ENCODE assay signal across 8 cellular contexts in the genomic region with DNA sequence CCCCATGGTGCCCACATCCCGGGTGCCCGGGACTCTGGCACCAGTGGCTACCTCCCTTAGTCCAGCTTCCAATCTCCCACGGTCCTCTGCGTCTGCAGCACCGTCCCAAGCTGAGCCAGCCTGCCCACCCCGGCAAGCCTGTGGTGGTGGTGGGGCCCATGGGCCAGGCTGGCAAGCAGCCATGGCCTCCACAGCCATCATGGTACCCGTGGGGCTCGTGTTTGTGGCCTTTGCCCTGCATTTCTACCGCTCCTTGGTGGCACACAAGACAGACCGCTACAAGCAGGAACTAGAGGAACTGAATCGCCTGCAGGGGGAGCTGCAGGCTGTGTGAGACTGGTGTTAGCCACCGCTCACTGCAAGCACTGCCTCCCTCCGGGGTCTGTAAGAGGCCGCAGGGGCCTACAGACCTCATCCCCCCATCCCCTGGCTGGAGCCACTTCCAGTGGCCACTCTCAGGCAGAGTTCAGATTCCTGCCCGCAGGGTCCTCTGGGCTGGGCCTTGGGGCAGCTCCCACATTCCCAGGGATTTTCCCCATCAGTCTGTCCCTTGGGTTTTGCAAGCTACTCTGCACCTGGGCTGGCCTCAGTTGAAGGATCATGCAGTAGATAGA. TPM values are rescaled to one million over a fixed set of nuclear protein-coding genes. Genes with fewer than 3 reads are reported as not detected.
DNase-seq lines count a peak whose midpoint lies in the region; ATAC-seq and TF ChIP-seq lines count a peak whose summit lies in the region.

No MANE protein-coding gene starts in this region.

- H3K4me3 ChIP-seq in AG04450 (ENCODE audit: low read depth, low read length) (no peak overlapping the region), lung (no peak overlapping the region)

- peaks cover 3% of the 10 kb centered on the region; the same call in 1 of the 2 replicates for H3K27me3 Mint-ChIP-seq in WTC11 (ENCODE audit: low read depth)

- H3K9me3 ChIP-seq in AG04450 (ENCODE audit: control insufficient read depth, insufficient read depth, low read length): no peaks in the 10 kb centered on the region; the same call in 1 of the 2 replicates
- no peaks in the 10 kb centered on the region for H3K9me3 ChIP-seq in lung (ENCODE audit: control insufficient read depth in 2 of 2, insufficient read depth in 1 of 2, low read length in 1 of 2)

- H3K27ac ChIP-seq in AG04450 (ENCODE audit: low read depth, low read length) (no peak overlapping the region), lung (ENCODE audit: low read depth in 1 of 2, low read length in 1 of 2) (peak overlapping the region in 1 of 2 donors; percentile 48)

- DNase-seq in AG04450 (ENCODE audit: low read depth, low spot score) (no peak), NCI-H345 (lab: John Stamatoyannopoulos, UW) (peak; percentile 72), WTC11 (ENCODE audit: low spot score) (peak; percentile 91), cerebellum (ENCODE audit: low spot score) (peak; percentile 72), lung (ENCODE audit: low spot score) (peak; percentile 53)
- DNase-seq in stimulated activated CD8-positive, alpha-beta memory T cell treated with anti-CD3 and anti-CD28 coated beads, Interleukin-4, amount 100 ng/mL, for 48 hours: peak; percentile 78

- ATAC-seq in GM18873 (IDR thresholded peaks at IDR 0.05; ENCODE audit: low FRiP score, unreplicated experiment) (peak; percentile 36), WTC11 (peak; percentile 66), lung (ENCODE audit: insufficient read depth, low FRiP score) (no peak), GM21529 (IDR thresholded peaks at IDR 0.05; ENCODE audit: unreplicated experiment) (no peak)

- H3K9me3 Mint-ChIP-seq in WTC11: no peaks in the 10 kb centered on the region

- POLR2A ChIA-PET in AG04450 (lab: Yijun Ruan, JAX) (interaction anchor here (0.6 to 1.1 kb wide), 4 partner anchors 17 to 489 kb away, joined by 3 to 7 read pairs (median 4); a partner anchor contains a TSS), WTC11 (lab: Charles Lee) (interaction anchor here (0.5 to 1.4 kb wide), 6 partner anchors 10 to 316 kb away, joined by 3 to 9 read pairs (median 4); no protein-coding TSS in a partner anchor)

- CTCF ChIA-PET in AG04450 (lab: Charles Lee) (interaction anchor here (0.6 to 1.9 kb wide), 24 partner anchors 9 to 920 kb away, joined by 3 to 10 read pairs (median 4); a partner anchor contains a TSS), WTC11 (lab: Charles Lee) (interaction anchor here (0.6 to 3.2 kb wide), 39 partner anchors 11 to 758 kb away, joined by 3 to 54 read pairs (median 4); a partner anchor contains a TSS)

- H3K4me3 Mint-ChIP-seq in WTC11: no peak overlapping the region

- peaks cover 3% of the 10 kb centered on the region; the same call in 1 of the 2 replicates for H3K36me3 Mint-ChIP-seq in WTC11

- no peaks in the 10 kb centered on the region for H3K27me3 ChIP-seq in AG04450 (ENCODE audit: control insufficient read depth, insufficient read depth, low read length)
- H3K27me3 ChIP-seq in lung (ENCODE audit: control insufficient read depth, insufficient read depth): no peaks in the 10 kb centered on the region

- H3K36me3 ChIP-seq in lung (ENCODE audit: control insufficient read depth in 2 of 2, insufficient read depth in 2 of 2, low read length in 2 of 2): peaks cover 0 to 6% of the 10 kb centered on the region in 2 donors

- H3K4me1 ChIP-seq in lung (ENCODE audit: control insufficient read depth in 2 of 2, insufficient read depth in 2 of 2, low read length in 2 of 2): peaks cover 0 to 14% of the 10 kb centered on the region in 2 donors

- H3K4me1 Mint-ChIP-seq in WTC11: peaks cover 19% of the 10 kb centered on the region

- no peak overlapping the region for H3K27ac Mint-ChIP-seq in WTC11

- TF ChIP-seq CTCF in AG04450 (IDR thresholded peaks at IDR 0.05; ENCODE audit: low read depth, low read length) (peak; percentile 81), WTC11 (IDR thresholded peaks at IDR 0.05) (peak; percentile 64; the same call in 1 of the 2 replicates), lung (IDR thresholded peaks at IDR 0.05; ENCODE audit: control extremely low read depth, extremely low read depth) (peak; percentile 12)

- 53 to 55% methylated on average over 15 of the region's 15 CpGs for WGBS in lung, 2 donors

TF ChIP-seq in WTC11, 78 proteins besides CTCF, POLR2A, EP300 and RAD21:
- TF ChIP-seq CREM (CRISPR knock-in tag; IDR thresholded peaks at IDR 0.05) (no peak), SP1 (CRISPR knock-in tag; conservative IDR thresholded peaks at IDR 0.05) (peak; percentile 43; the same call in 1 of the 2 replicates)
- TF ChIP-seq, protein P1, sequence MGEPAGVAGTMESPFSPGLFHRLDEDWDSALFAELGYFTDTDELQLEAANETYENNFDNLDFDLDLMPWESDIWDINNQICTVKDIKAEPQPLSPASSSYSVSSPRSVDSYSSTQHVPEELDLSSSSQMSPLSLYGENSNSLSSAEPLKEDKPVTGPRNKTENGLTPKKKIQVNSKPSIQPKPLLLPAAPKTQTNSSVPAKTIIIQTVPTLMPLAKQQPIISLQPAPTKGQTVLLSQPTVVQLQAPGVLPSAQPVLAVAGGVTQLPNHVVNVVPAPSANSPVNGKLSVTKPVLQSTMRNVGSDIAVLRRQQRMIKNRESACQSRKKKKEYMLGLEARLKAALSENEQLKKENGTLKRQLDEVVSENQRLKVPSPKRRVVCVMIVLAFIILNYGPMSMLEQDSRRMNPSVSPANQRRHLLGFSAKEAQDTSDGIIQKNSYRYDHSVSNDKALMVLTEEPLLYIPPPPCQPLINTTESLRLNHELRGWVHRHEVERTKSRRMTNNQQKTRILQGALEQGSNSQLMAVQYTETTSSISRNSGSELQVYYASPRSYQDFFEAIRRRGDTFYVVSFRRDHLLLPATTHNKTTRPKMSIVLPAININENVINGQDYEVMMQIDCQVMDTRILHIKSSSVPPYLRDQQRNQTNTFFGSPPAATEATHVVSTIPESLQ (CRISPR knock-in tag; IDR thresholded peaks at IDR 0.05): no peak
- TF ChIP-seq, protein P2, sequence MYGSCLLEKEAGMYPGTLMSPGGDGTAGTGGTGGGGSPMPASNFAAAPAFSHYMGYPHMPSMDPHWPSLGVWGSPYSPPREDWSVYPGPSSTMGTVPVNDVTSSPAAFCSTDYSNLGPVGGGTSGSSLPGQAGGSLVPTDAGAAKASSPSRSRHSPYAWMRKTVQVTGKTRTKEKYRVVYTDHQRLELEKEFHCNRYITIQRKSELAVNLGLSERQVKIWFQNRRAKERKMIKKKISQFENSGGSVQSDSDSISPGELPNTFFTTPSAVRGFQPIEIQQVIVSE (CRISPR knock-in tag; IDR thresholded peaks at IDR 0.05; ENCODE audit: borderline replicate concordance): no peak
- TF ChIP-seq, protein P3, sequence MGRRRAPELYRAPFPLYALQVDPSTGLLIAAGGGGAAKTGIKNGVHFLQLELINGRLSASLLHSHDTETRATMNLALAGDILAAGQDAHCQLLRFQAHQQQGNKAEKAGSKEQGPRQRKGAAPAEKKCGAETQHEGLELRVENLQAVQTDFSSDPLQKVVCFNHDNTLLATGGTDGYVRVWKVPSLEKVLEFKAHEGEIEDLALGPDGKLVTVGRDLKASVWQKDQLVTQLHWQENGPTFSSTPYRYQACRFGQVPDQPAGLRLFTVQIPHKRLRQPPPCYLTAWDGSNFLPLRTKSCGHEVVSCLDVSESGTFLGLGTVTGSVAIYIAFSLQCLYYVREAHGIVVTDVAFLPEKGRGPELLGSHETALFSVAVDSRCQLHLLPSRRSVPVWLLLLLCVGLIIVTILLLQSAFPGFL (CRISPR knock-in tag; IDR thresholded peaks at IDR 0.05; ENCODE audit: borderline replicate concordance): no peak
- TF ChIP-seq, protein P4, sequence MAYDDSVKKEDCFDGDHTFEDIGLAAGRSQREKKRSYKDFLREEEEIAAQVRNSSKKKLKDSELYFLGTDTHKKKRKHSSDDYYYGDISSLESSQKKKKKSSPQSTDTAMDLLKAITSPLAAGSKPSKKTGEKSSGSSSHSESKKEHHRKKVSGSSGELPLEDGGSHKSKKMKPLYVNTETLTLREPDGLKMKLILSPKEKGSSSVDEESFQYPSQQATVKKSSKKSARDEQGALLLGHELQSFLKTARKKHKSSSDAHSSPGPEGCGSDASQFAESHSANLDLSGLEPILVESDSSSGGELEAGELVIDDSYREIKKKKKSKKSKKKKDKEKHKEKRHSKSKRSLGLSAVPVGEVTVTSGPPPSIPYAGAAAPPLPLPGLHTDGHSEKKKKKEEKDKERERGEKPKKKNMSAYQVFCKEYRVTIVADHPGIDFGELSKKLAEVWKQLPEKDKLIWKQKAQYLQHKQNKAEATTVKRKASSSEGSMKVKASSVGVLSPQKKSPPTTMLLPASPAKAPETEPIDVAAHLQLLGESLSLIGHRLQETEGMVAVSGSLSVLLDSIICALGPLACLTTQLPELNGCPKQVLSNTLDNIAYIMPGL (CRISPR knock-in tag; IDR thresholded peaks at IDR 0.05): peak; percentile 46; the same call in 1 of the 2 replicates
TF ChIP-seq in WTC11: peak in this region for 2.

RNA-seq across cellular contexts. Expression of a gene that starts 3.9 kb away (rescaled TPM):
- polyA plus RNA-seq in AG04450 (2011; rRNA removed) (1.1 and 1.4 TPM in 2 replicates), lung (10 to 100 TPM in 1 of 2 donors, 1 to 10 TPM in 1; 8.7 to 13.1 TPM)
- 2.4 and 5.3 TPM in 2 replicates for polyA minus RNA-seq in AG04450 (2011; rRNA and poly(A)+ RNA removed)
- total RNA-seq in WTC11 (2021) (29.3 to 31.1 TPM (median 29.4 TPM) in 3 replicates), cerebellum (3.3 TPM), lung (10 to 100 TPM in 1 of 2 donors, 1 to 10 TPM in 1; 7.4 to 22.0 TPM)

RNA-seq across cellular contexts. Expression of a gene that starts 4.8 kb away (rescaled TPM):
- polyA plus RNA-seq in AG04450 (2011; rRNA removed): 23.7 and 29.5 TPM in 2 replicates
- polyA minus RNA-seq in AG04450 (2011; rRNA and poly(A)+ RNA removed): 17.4 and 23.4 TPM in 2 replicates
- total RNA-seq in WTC11 (2021): 10.8 to 13.5 TPM (median 13.2 TPM) in 3 replicates
- total RNA-seq in cerebellum: 5.4 TPM
- total RNA-seq in lung: 10 to 100 TPM; 23.9 to 27.4 TPM
- 10 to 100 TPM; 20.2 to 23.3 TPM for polyA plus RNA-seq in lung

RNA-seq across cellular contexts. Expression of a gene that starts 30.2 kb away (rescaled TPM):
- polyA plus RNA-seq in AG04450 (2011; rRNA removed) (7.1 and 10.6 TPM in 2 replicates), lung (10 to 100 TPM; 10.3 to 15.8 TPM)
- polyA minus RNA-seq in AG04450 (2011; rRNA and poly(A)+ RNA removed): 7.6 and 9.4 TPM in 2 replicates
- total RNA-seq in WTC11 (2021) (79.0 to 84.9 TPM (median 84.3 TPM) in 3 replicates), cerebellum (32.3 TPM), lung (10 to 100 TPM; 10.6 to 17.3 TPM)

RNA-seq across cellular contexts. Expression of a gene that starts 31.4 kb away (rescaled TPM):
- polyA plus RNA-seq in AG04450 (2011; rRNA removed) (6.1 and 9.5 TPM in 2 replicates), lung (10 to 100 TPM; 20.2 to 21.1 TPM)
- 4.0 and 4.9 TPM in 2 replicates for polyA minus RNA-seq in AG04450 (2011; rRNA and poly(A)+ RNA removed)
- total RNA-seq in WTC11 (2021) (4.1 to 4.5 TPM (median 4.5 TPM) in 3 replicates), cerebellum (1.8 TPM), lung (10 to 100 TPM in 1 of 2 donors, 1 to 10 TPM in 1; 6.2 to 34.5 TPM)

RNA-seq across cellular contexts. Expression of a gene that starts 56.8 kb away (rescaled TPM):
- polyA plus RNA-seq in AG04450 (2011; rRNA removed) (4.2 and 4.8 TPM in 2 replicates), lung (under 1 TPM; 0.33 to 0.49 TPM)
- polyA minus RNA-seq in AG04450 (2011; rRNA and poly(A)+ RNA removed): 6.5 and 9.3 TPM in 2 replicates
- total RNA-seq in WTC11 (2021) (15.9 to 20.5 TPM (median 19.9 TPM) in 3 replicates), cerebellum (22.5 TPM), lung (under 1 TPM; 0.17 to 0.64 TPM)

Comparison
In these comparisons a context has a peak if more than half of its experiments do, and no peak if none do; other contexts are left out.
1. CTCF ChIP-seq: peak in every context shown above with its lines; median percentile 81 in AG04450; 64 in WTC11; 12 in lung.
2. ATAC-seq: peak in GM18873 (single experiment) and WTC11 (single experiment); none in lung (single experiment) and GM21529 (single experiment).